ENCODE assay signal across 1 cellular context in the genomic region with DNA sequence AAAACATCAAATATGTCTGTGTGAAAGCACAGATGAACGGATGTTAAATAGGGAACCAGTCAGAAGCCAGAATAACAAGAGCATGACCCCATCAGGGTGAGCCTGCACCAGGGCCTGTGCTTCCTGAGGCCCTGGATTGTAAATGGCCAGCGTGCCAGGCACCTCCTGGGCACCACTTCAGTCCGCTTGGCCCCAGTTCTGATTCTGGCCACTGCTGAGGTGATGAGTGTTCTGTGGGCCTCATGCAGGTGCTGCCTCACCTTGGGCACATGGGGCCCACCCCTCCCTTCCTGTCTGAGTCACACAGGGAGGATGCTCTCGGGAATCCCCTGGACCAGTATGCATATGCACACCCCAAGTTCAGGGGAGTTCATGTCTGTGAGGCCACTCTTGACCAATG.
TF ChIP-seq lines count a peak whose summit lies in the region.

No MANE protein-coding gene starts in this region.

TF ChIP-seq in GM12878, 131 proteins besides CTCF, POLR2A, EP300 and RAD21:
- TF ChIP-seq IRF4 (IDR thresholded peaks at IDR 0.05; ENCODE audit: low read depth, low read length) (0 out of 2 replicates have a peak, but pooled peaks have one; percentile 20), RUNX3 (IDR thresholded peaks at IDR 0.05; ENCODE audit: low read length) (peak; percentile 21; the same call in 1 of the 2 replicates), EED (IDR thresholded peaks at IDR 0.05; ENCODE audit: low read depth) (0 out of 2 replicates have a peak, but pooled peaks have one; percentile 30), POU2F2 (IDR thresholded peaks at IDR 0.05; ENCODE audit: borderline replicate concordance, low read depth, low read length) (peak; percentile 56; the same call in 1 of the 3 replicates)
- TF ChIP-seq, protein P1, sequence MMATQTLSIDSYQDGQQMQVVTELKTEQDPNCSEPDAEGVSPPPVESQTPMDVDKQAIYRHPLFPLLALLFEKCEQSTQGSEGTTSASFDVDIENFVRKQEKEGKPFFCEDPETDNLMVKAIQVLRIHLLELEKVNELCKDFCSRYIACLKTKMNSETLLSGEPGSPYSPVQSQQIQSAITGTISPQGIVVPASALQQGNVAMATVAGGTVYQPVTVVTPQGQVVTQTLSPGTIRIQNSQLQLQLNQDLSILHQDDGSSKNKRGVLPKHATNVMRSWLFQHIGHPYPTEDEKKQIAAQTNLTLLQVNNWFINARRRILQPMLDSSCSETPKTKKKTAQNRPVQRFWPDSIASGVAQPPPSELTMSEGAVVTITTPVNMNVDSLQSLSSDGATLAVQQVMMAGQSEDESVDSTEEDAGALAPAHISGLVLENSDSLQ (IDR thresholded peaks at IDR 0.05), result 0 out of 2 replicates have a peak, but pooled peaks have one; percentile 15
